1 cellular context compared by ENCODE assay signal in the genomic region with DNA sequence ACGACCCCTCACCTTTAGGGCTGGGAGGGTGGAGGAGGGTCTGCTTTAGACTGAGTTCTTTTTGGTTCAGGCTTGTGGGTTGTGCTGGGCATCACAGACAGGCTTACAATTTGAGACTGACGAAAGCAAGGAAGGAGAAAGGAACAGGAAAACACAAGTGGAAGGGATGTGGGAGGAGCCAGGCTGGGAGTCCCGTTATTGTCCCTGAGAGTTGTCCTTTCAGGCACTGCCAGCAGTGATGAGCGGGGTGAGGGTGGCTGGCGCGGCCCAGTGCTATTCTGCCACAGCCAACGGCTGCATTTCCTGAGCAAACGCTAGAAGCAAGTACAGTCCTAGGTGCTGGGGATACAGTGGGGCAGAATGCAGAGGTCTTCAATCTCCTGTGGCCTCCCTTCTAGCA.
TF ChIP-seq lines count a peak whose summit lies in the region.

No MANE protein-coding gene starts in this region.

TF ChIP-seq in endothelial cell of umbilical vein, 7 proteins besides CTCF, POLR2A, EP300 and RAD21:
- TF ChIP-seq POLR2AphosphoS5 (IDR thresholded peaks at IDR 0.05; ENCODE audit: insufficient read depth, low read depth, low read length) (no peak), EZH2 (IDR thresholded peaks at IDR 0.05; ENCODE audit: borderline replicate concordance, low read depth, low read length, severe bottlenecking) (no peak), FOS (IDR thresholded peaks at IDR 0.05; ENCODE audit: borderline replicate concordance, insufficient read depth, low read length) (no peak), GATA2 (IDR thresholded peaks at IDR 0.05; ENCODE audit: insufficient read depth, insufficient read length, low read depth, low read length) (no peak), MAX (IDR thresholded peaks at IDR 0.05; ENCODE audit: insufficient read depth, insufficient read length) (no peak), JUN (IDR thresholded peaks at IDR 0.05; ENCODE audit: borderline replicate concordance, insufficient read depth, insufficient read length, low read depth) (no peak), MYC (IDR thresholded peaks at IDR 0.05; ENCODE audit: low read depth, low read length) (no peak)
TF ChIP-seq in endothelial cell of umbilical vein: peak in this region for 0.
